8 cellular contexts compared by ENCODE assay signal in the genomic region with DNA sequence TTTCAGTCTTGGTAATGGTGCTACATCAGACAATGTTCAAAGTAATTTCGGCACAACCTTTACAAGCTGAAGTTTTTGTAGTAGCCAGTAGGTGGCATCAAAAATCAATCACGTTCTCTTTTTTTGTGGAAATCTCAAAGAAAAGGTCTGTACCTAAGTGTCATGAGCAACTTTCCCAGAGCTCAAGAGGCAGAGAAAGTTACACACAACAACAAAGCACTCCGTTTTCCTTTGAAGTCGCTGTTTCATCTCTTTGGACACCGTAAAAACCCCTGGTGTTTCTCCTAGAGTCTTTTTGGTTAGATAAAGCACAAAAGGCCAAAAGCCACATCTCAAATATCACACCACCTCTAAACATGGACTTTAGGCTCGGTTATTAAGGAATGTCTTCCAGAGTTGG.
DNase-seq lines count a peak whose midpoint lies in the region; ATAC-seq and TF ChIP-seq lines count a peak whose summit lies in the region.

No MANE protein-coding gene starts in this region.

- DNase-seq in AG20443 (ENCODE audit: low spot score): peak; percentile 22
- DNase-seq in NCI-H1694 treated with DMSO at 0.1 percent for 48 hours (lab: John Stamatoyannopoulos, UW): peak; percentile 65
- DNase-seq in adrenal gland: no peak
- no peak for DNase-seq in left colon
- DNase-seq in coronary artery (ENCODE audit: low spot score): no peak
- no peak for DNase-seq in activated CD4-positive, alpha-beta T cell treated with anti-CD3 and anti-CD28 coated beads for 4 hours

- no peak overlapping the region for H3K27ac ChIP-seq in adrenal gland
- H3K27ac ChIP-seq in coronary artery: no peak overlapping the region

- H3K4me1 ChIP-seq in adrenal gland (replicated peaks in 1 of 2): no peaks in the 10 kb centered on the region

- WGBS in adrenal gland, 4 donors: 8 to 11% (median 10%) methylated on average over 6 of the region's 6 CpGs

- TF ChIP-seq POLR2A in adrenal gland (IDR thresholded peaks at IDR 0.05): no peak

- H3K9me3 ChIP-seq in adrenal gland (replicated peaks in 1 of 3): no peaks in the 10 kb centered on the region

- TF ChIP-seq CTCF in adrenal gland (IDR thresholded peaks at IDR 0.05): peak; percentile 49 to 70 (median 64)
- TF ChIP-seq CTCF in coronary artery (IDR thresholded peaks at IDR 0.05): no peak

- H3K4me3 ChIP-seq in adrenal gland (no peak overlapping the region), coronary artery (no peak overlapping the region)

- H3K27me3 ChIP-seq in adrenal gland: no peaks in the 10 kb centered on the region

- intact Hi-C loops in adrenal gland (cut with DNase I): loop anchor here in 1 of 2 donors (5.0 kb wide), 2 partner anchors 317 to 367 kb away; no protein-coding TSS in a partner anchor
- intact Hi-C loops in left colon (cut with DNase I, micrococcal nuclease): loop anchor here in 1 of 2 donors (10.0 kb wide), 1 partner anchor 369 kb away; no protein-coding TSS in a partner anchor

- H3K36me3 ChIP-seq in adrenal gland (replicated peaks in 1 of 2): no peaks in the 10 kb centered on the region

- peak; percentile 68 for ATAC-seq in GM18498 (IDR thresholded peaks at IDR 0.05; ENCODE audit: unreplicated experiment)
- peak; percentile 71 for ATAC-seq in HG02884 (IDR thresholded peaks at IDR 0.05; ENCODE audit: unreplicated experiment)
- peak; percentile 34 for ATAC-seq in left colon

Comparison
In these comparisons a context has a peak if more than half of its experiments do, and no peak if none do; other contexts are left out.
1. DNase-seq: peak in AG20443 (single experiment) and NCI-H1694 treated with DMSO at 0.1 percent for 48 hours (single experiment); none in adrenal gland (0 of 7), left colon (0 of 2), coronary artery (single experiment) and activated CD4-positive, alpha-beta T cell treated with anti-CD3 and anti-CD28 coated beads for 4 hours (0 of 2).
2. Peak in every context shown above with its lines, with median percentiles within 50 percentile points of each other: ATAC-seq.